ENCODE assay signal across 12 cellular contexts in the genomic region with DNA sequence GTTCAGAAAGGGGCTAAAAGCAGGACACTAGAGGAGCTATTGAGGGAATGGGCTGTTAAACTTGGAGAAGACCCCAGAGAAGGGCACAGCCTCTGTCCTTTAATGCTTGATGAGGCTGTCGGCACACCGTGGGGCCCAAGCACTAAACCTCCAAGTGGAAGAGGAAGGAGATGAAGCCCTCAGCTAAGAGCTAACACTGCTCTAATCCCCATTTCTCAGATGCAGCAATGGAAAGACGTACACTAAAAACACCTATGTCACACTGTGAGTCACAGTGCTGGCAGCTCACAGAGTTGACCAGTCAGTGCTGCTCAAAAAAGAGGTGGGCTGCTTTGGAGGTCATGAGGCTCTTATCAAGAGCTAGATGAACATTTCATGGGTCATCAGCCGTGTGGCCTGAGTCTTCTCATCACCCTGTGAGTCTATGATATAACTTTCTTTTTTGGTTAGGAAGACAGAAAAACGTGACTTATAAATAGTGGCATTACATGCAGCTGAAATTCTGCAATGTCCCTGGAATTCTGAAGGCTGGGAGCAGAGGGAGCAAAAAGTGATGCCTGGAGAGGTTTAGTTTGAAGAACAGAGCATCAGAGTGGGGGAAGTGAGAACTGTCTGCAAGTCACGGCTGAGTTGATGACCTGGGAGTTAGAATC. TPM values are rescaled to one million over a fixed set of nuclear protein-coding genes. Genes with fewer than 3 reads are reported as not detected.
DNase-seq lines count a peak whose midpoint lies in the region; ATAC-seq, FAIRE-seq and TF ChIP-seq lines count a peak whose summit lies in the region.
"Had no signal": no experiment of that assay in that cellular context is flagged by ENCODE, and none has a peak within 500 bp of the region (broad histone marks: within the 10 kb centered on the region; RNA-seq: fewer than 3 reads in every experiment).

No MANE protein-coding gene starts in this region.

- TF ChIP-seq POLR2A in A549 (IDR thresholded peaks at IDR 0.05; ENCODE audit: low read length) (no peak), esophagus muscularis mucosa (IDR thresholded peaks at IDR 0.05; ENCODE audit: low read depth) (no peak)

- TF ChIP-seq CTCF in A549 (IDR thresholded peaks at IDR 0.05): no peak
- no peak for TF ChIP-seq CTCF in RWPE2 (IDR thresholded peaks at IDR 0.05; ENCODE audit: poor library complexity, severe bottlenecking)
- no peak for TF ChIP-seq CTCF in fibroblast of mammary gland (conservative IDR thresholded peaks at IDR 0.05; ENCODE audit: control insufficient read depth, insufficient read depth, low read depth, low read length)
- no peak for TF ChIP-seq CTCF in esophagus muscularis mucosa (IDR thresholded peaks at IDR 0.05)

- H3K27me3 ChIP-seq in RWPE2 (ENCODE audit: insufficient read depth, poor library complexity, severe bottlenecking): no peaks in the 10 kb centered on the region
- no peaks in the 10 kb centered on the region for H3K27me3 ChIP-seq in esophagus muscularis mucosa

- H3K36me3 ChIP-seq in RWPE2 (ENCODE audit: low read depth) (no peaks in the 10 kb centered on the region), esophagus muscularis mucosa (no peaks in the 10 kb centered on the region)

- H3K27ac ChIP-seq in A549 (peak overlapping the region; percentile 70 to 84), RWPE2 (ENCODE audit: poor library complexity, severe bottlenecking) (peak overlapping the region; percentile 57), caudate nucleus (ENCODE audit: low read depth, low read length) (no peak overlapping the region), esophagus muscularis mucosa (replicated peaks in 1 of 4) (no peak overlapping the region)

- H3K9me3 ChIP-seq in A549 (no peaks in the 10 kb centered on the region), RWPE2 (ENCODE audit: severe bottlenecking) (no peaks in the 10 kb centered on the region), esophagus muscularis mucosa (no peaks in the 10 kb centered on the region)

- DNase-seq in A549 (ENCODE audit: low read depth in 1 of 2, low spot score in 1 of 2): peak in 1 of 2 experiments; percentile 58
- no peak for DNase-seq in RWPE2 (ENCODE audit: low spot score)
- peak; percentile 57 for DNase-seq in fibroblast of mammary gland (ENCODE audit: low read depth)
- no peak for DNase-seq in caudate nucleus (lab: John Stamatoyannopoulos, UW)
- no peak for DNase-seq in NCI-H1694 treated with DMSO at 0.1 percent for 48 hours (lab: John Stamatoyannopoulos, UW)
- no peak for DNase-seq in esophagus muscularis mucosa (ENCODE audit: extremely low spot score)
- no peak for DNase-seq in UCSD-AML1 (lab: John Stamatoyannopoulos, UW; ENCODE audit: unreplicated experiment)
- DNase-seq: activated CD8-positive, alpha-beta memory T cell treated with anti-CD3 and anti-CD28 coated beads for 24 hours; NCI-H1694 had no signal

- H3K4me3 ChIP-seq in A549 (no peak overlapping the region), RWPE2 (ENCODE audit: severe bottlenecking) (no peak overlapping the region), fibroblast of mammary gland (ENCODE audit: control insufficient read depth, low read depth, low read length) (no peak overlapping the region), esophagus muscularis mucosa (no peak overlapping the region)

- peak; percentile 49 for FAIRE-seq in A549 (lab: Jason Lieb, UNC)
- FAIRE-seq: G401.6 had no signal

- POLR2A ChIA-PET in A549 (lab: Yijun Ruan, JAX): no interaction called here

- H3K4me1 ChIP-seq in A549 (peaks cover 45% of the 10 kb centered on the region), RWPE2 (ENCODE audit: insufficient read depth, poor library complexity, severe bottlenecking) (peaks cover 22% of the 10 kb centered on the region), esophagus muscularis mucosa (no peaks in the 10 kb centered on the region)

- no peak for TF ChIP-seq RAD21 in A549 (conservative IDR thresholded peaks at IDR 0.05 in 1 of 2, IDR thresholded peaks at IDR 0.05 in 1 of 2)

- peak overlapping the region; percentile 82 for H3K4me2 ChIP-seq in A549

- WGBS in A549 (ENCODE audit: missing lambda C conversion rate): 51% methylated on average over 6 of the region's 6 CpGs
- 83% methylated on average over 5 of the region's 6 CpGs for WGBS in esophagus muscularis mucosa

- TF ChIP-seq EP300 in A549 (IDR thresholded peaks at IDR 0.05) (no peak), esophagus muscularis mucosa (IDR thresholded peaks at IDR 0.05) (no peak)

- intact Hi-C loops in esophagus muscularis mucosa (cut with DNase I): loop anchor here (10.0 kb wide), 2 partner anchors 244 to 504 kb away; no protein-coding TSS in a partner anchor

- CTCF ChIA-PET in A549 (lab: Yijun Ruan, JAX): interaction anchor here (0.6 to 13.9 kb wide), 27 partner anchors 16 to 1572 kb away, joined by 3 to 271 read pairs (median 6); a partner anchor contains a TSS

- ATAC-seq in A549 (peak; percentile 12; a peak in 4 of 6 replicates), GM19035 (IDR thresholded peaks at IDR 0.05; ENCODE audit: unreplicated experiment) (peak; percentile 31), RWPE2 (ENCODE audit: low read depth) (no peak)

TF ChIP-seq in A549, 52 proteins besides CTCF, POLR2A, EP300 and RAD21:
- TF ChIP-seq NR3C1 (IDR thresholded peaks at IDR 0.05) (no peak), FOSL2 (IDR thresholded peaks at IDR 0.05) (no peak), FOSL2 (CRISPR knock-in tag; IDR thresholded peaks at IDR 0.05) (peak; percentile 42), RARB (CRISPR knock-in tag; IDR thresholded peaks at IDR 0.05) (no peak), PHF8 (IDR thresholded peaks at IDR 0.05; ENCODE audit: borderline replicate concordance, low read depth) (no peak), RNF2 (IDR thresholded peaks at IDR 0.05; ENCODE audit: borderline replicate concordance, low read depth) (no peak), TFCP2L1 (CRISPR knock-in tag; IDR thresholded peaks at IDR 0.05) (no peak)

RNA-seq across cellular contexts. Expression of a gene that starts 21.5 kb away (rescaled TPM):
- polyA plus RNA-seq in A549 (2011; rRNA removed) (not detected in 2 replicates), A549 (2017; fragmentation: RNase III; extraction: RNeasy Plus Mini Kit Qiagen cat#74134 plus additional on column Dnase treatment) (not detected in 3 replicates)
- not detected in 2 replicates for polyA plus RNA-seq in A549 (2012; cell fraction: cytosol; rRNA removed)
- not detected in 2 replicates for polyA plus RNA-seq in A549 (2012; cell fraction: nucleus; rRNA removed)
- polyA minus RNA-seq in A549 (2011; rRNA and poly(A)+ RNA removed): not detected in 2 replicates
- total RNA-seq in esophagus muscularis mucosa: 1 to 10 TPM in 2 of 4 donors, under 1 TPM in 2; 0.46 to 4.0 (median 1.4) TPM
- total RNA-seq: epithelial cell of proximal tubule had no signal

Comparison
In these comparisons a context has a peak if more than half of its experiments do, and no peak if none do; other contexts are left out.
1. H3K27ac ChIP-seq: peak in A549 (2 of 2) and RWPE2 (single experiment); none in caudate nucleus (single experiment) and esophagus muscularis mucosa (0 of 4).